In genomic region chr11:61529537-61530225, GRCh38 we compare ENCODE assay signal across 1 cellular context.
TF ChIP-seq lines count a peak whose summit lies in the region.

No MANE protein-coding gene starts in this region.

TF ChIP-seq in HepG2, 621 proteins besides CTCF, POLR2A, EP300 and RAD21 (continued from another document and continues in another):
- TF ChIP-seq, protein P1, sequence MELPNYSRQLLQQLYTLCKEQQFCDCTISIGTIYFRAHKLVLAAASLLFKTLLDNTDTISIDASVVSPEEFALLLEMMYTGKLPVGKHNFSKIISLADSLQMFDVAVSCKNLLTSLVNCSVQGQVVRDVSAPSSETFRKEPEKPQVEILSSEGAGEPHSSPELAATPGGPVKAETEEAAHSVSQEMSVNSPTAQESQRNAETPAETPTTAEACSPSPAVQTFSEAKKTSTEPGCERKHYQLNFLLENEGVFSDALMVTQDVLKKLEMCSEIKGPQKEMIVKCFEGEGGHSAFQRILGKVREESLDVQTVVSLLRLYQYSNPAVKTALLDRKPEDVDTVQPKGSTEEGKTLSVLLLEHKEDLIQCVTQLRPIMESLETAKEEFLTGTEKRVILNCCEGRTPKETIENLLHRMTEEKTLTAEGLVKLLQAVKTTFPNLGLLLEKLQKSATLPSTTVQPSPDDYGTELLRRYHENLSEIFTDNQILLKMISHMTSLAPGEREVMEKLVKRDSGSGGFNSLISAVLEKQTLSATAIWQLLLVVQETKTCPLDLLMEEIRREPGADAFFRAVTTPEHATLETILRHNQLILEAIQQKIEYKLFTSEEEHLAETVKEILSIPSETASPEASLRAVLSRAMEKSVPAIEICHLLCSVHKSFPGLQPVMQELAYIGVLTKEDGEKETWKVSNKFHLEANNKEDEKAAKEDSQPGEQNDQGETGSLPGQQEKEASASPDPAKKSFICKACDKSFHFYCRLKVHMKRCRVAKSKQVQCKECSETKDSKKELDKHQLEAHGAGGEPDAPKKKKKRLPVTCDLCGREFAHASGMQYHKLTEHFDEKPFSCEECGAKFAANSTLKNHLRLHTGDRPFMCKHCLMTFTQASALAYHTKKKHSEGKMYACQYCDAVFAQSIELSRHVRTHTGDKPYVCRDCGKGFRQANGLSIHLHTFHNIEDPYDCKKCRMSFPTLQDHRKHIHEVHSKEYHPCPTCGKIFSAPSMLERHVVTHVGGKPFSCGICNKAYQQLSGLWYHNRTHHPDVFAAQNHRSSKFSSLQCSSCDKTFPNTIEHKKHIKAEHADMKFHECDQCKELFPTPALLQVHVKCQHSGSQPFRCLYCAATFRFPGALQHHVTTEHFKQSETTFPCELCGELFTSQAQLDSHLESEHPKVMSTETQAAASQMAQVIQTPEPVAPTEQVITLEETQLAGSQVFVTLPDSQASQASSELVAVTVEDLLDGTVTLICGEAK (IDR thresholded peaks at IDR 0.05): no peak
- TF ChIP-seq, protein P1 (CRISPR knock-in tag; IDR thresholded peaks at IDR 0.05): 0 out of 2 replicates have a peak, but pooled peaks have one; percentile 70
- TF ChIP-seq SAP130 (CRISPR knock-in tag; IDR thresholded peaks at IDR 0.05; ENCODE audit: low read depth): peak; percentile 88
- TF ChIP-seq ZBTB14 (CRISPR knock-in tag; IDR thresholded peaks at IDR 0.05): no peak
- TF ChIP-seq SIX4 (CRISPR knock-in tag; IDR thresholded peaks at IDR 0.05): no peak
- TF ChIP-seq CENPT (CRISPR knock-in tag; IDR thresholded peaks at IDR 0.05; ENCODE audit: low read depth): no peak
- TF ChIP-seq ZNF883 (CRISPR knock-in tag; IDR thresholded peaks at IDR 0.05; ENCODE audit: not compliant biosample characterization): peak; percentile 22
- no peak for TF ChIP-seq ZNF737 (CRISPR knock-in tag; IDR thresholded peaks at IDR 0.05; ENCODE audit: borderline replicate concordance)
- TF ChIP-seq ZNF354B (CRISPR knock-in tag; IDR thresholded peaks at IDR 0.05): no peak
- TF ChIP-seq GATA4 (IDR thresholded peaks at IDR 0.05; ENCODE audit: borderline replicate concordance, low read depth): no peak
- TF ChIP-seq BRF2 (CRISPR knock-in tag; IDR thresholded peaks at IDR 0.05): no peak
- TF ChIP-seq MIER3 (CRISPR knock-in tag; IDR thresholded peaks at IDR 0.05; ENCODE audit: borderline replicate concordance): peak; percentile 52; the same call in 1 of the 2 replicates
- TF ChIP-seq ELF1 (CRISPR knock-in tag; IDR thresholded peaks at IDR 0.05): peak; percentile 9; the same call in 1 of the 2 replicates
- no peak for TF ChIP-seq ZNF382 (CRISPR knock-in tag; IDR thresholded peaks at IDR 0.05; ENCODE audit: borderline replicate concordance)
- no peak for TF ChIP-seq ZNF850 (CRISPR knock-in tag; conservative IDR thresholded peaks at IDR 0.05)
- no peak for TF ChIP-seq TOPORS (CRISPR knock-in tag; IDR thresholded peaks at IDR 0.05)
- TF ChIP-seq JUNB (CRISPR knock-in tag; IDR thresholded peaks at IDR 0.05; ENCODE audit: borderline replicate concordance): no peak
- TF ChIP-seq, protein P2, sequence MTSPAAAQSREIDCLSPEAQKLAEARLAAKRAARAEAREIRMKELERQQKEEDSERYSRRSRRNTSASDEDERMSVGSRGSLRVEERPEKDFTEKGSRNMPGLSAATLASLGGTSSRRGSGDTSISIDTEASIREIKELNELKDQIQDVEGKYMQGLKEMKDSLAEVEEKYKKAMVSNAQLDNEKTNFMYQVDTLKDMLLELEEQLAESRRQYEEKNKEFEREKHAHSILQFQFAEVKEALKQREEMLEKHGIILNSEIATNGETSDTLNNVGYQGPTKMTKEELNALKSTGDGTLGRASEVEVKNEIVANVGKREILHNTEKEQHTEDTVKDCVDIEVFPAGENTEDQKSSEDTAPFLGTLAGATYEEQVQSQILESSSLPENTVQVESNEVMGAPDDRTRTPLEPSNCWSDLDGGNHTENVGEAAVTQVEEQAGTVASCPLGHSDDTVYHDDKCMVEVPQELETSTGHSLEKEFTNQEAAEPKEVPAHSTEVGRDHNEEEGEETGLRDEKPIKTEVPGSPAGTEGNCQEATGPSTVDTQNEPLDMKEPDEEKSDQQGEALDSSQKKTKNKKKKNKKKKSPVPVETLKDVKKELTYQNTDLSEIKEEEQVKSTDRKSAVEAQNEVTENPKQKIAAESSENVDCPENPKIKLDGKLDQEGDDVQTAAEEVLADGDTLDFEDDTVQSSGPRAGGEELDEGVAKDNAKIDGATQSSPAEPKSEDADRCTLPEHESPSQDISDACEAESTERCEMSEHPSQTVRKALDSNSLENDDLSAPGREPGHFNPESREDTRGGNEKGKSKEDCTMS (CRISPR knock-in tag; conservative IDR thresholded peaks at IDR 0.05): no peak
- TF ChIP-seq ZNF564 (CRISPR knock-in tag; IDR thresholded peaks at IDR 0.05): no peak
- no peak for TF ChIP-seq ZKSCAN8 (CRISPR knock-in tag; IDR thresholded peaks at IDR 0.05; ENCODE audit: borderline replicate concordance)
- TF ChIP-seq AKAP8 (CRISPR knock-in tag; IDR thresholded peaks at IDR 0.05): no peak
- TF ChIP-seq ARID4A (CRISPR knock-in tag; IDR thresholded peaks at IDR 0.05; ENCODE audit: borderline replicate concordance): peak; percentile 82
- TF ChIP-seq HDAC6 (IDR thresholded peaks at IDR 0.05; ENCODE audit: low read depth, low read length): no peak
- no peak for TF ChIP-seq SMYD3 (CRISPR knock-in tag; IDR thresholded peaks at IDR 0.05)
- TF ChIP-seq, protein P3, sequence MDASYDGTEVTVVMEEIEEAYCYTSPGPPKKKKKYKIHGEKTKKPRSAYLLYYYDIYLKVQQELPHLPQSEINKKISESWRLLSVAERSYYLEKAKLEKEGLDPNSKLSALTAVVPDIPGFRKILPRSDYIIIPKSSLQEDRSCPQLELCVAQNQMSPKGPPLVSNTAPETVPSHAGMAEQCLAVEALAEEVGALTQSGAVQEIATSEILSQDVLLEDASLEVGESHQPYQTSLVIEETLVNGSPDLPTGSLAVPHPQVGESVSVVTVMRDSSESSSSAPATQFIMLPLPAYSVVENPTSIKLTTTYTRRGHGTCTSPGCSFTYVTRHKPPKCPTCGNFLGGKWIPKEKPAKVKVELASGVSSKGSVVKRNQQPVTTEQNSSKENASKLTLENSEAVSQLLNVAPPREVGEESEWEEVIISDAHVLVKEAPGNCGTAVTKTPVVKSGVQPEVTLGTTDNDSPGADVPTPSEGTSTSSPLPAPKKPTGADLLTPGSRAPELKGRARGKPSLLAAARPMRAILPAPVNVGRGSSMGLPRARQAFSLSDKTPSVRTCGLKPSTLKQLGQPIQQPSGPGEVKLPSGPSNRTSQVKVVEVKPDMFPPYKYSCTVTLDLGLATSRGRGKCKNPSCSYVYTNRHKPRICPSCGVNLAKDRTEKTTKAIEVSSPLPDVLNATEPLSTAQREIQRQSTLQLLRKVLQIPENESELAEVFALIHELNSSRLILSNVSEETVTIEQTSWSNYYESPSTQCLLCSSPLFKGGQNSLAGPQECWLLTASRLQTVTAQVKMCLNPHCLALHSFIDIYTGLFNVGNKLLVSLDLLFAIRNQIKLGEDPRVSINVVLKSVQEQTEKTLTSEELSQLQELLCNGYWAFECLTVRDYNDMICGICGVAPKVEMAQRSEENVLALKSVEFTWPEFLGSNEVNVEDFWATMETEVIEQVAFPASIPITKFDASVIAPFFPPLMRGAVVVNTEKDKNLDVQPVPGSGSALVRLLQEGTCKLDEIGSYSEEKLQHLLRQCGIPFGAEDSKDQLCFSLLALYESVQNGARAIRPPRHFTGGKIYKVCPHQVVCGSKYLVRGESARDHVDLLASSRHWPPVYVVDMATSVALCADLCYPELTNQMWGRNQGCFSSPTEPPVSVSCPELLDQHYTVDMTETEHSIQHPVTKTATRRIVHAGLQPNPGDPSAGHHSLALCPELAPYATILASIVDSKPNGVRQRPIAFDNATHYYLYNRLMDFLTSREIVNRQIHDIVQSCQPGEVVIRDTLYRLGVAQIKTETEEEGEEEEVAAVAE (CRISPR knock-in tag; IDR thresholded peaks at IDR 0.05; ENCODE audit: borderline replicate concordance): no peak
- 0 out of 2 replicates have a peak, but pooled peaks have one; percentile 34 for TF ChIP-seq ZBTB4 (CRISPR knock-in tag; IDR thresholded peaks at IDR 0.05; ENCODE audit: borderline replicate concordance)
- TF ChIP-seq MYC (CRISPR knock-in tag; IDR thresholded peaks at IDR 0.05; ENCODE audit: borderline replicate concordance): peak; percentile 87; the same call in 1 of the 2 replicates
